In the genomic region with DNA sequence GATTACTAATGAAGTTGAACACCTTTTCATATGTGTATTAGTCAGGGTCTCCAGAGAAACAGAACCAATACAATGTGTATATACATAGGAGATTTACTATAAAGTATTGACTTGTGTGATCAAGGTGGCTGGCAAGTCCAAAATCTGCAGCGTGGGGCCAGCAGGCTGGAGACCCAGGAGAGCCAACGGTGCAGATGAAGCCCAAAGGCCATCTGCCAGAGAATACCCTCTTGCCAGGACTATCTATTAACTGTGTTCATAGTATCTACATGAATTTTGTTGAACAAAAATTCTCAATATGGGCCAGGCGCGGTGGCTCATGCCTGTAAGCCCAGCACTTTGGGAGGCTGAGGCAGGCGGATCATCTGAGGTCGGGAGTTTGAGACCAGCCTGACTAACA, we compare ENCODE assay signal across 3 cellular contexts. TPM values are rescaled to one million over a fixed set of nuclear protein-coding genes. Genes with fewer than 3 reads are reported as not detected.
"Had no signal": no experiment of that assay in that cellular context is flagged by ENCODE, and none has a peak within 500 bp of the region (broad histone marks: within the 10 kb centered on the region; RNA-seq: fewer than 3 reads in every experiment).

No MANE protein-coding gene starts in this region.

RNA-seq across cellular contexts. Expression of a gene that starts 16.4 kb away (rescaled TPM):
- total RNA-seq: OCI-LY7, Right ventricle myocardium inferior, SK-MEL-5 had no signal
